ENCODE assay signal across 8 cellular contexts in genomic region chr12:10211975-10212622, GRCh38. TPM values are rescaled to one million over a fixed set of nuclear protein-coding genes. Genes with fewer than 3 reads are reported as not detected.
A peak's percentile ranks its signal among the peaks of the same experiment; 100 is the strongest.
DNase-seq lines count a peak whose midpoint lies in the region; ATAC-seq and TF ChIP-seq lines count a peak whose summit lies in the region.

No MANE protein-coding gene starts in this region.

- H3K27me3 Mint-ChIP-seq in Calu3 (ENCODE audit: unreplicated experiment) (no peaks in the 10 kb centered on the region), GM23338 (ENCODE audit: insufficient read depth, low read depth, poor library complexity) (peaks cover 8% of the 10 kb centered on the region)
- no peaks in the 10 kb centered on the region for H3K27me3 Mint-ChIP-seq in activated naive CD8-positive, alpha-beta T cell

- H3K4me3 Mint-ChIP-seq in Calu3 (ENCODE audit: low read depth, unreplicated experiment) (peak overlapping the region; percentile 84), GM23338 (peak overlapping the region; percentile 95)
- H3K4me3 Mint-ChIP-seq in activated naive CD8-positive, alpha-beta T cell, result peak overlapping the region; percentile 95

- H3K9me2 ChIP-seq in GM23338 (ENCODE audit: insufficient read depth), result no peaks in the 10 kb centered on the region

- no peaks in the 10 kb centered on the region for H3K36me3 ChIP-seq in GM23338 (ENCODE audit: insufficient read depth)
- H3K36me3 ChIP-seq in neuron (ENCODE audit: insufficient read depth, low read length), result no peaks in the 10 kb centered on the region
- no peaks in the 10 kb centered on the region for H3K36me3 ChIP-seq in stomach smooth muscle (ENCODE audit: control insufficient read depth in 2 of 2, insufficient read depth in 2 of 2, low read length in 2 of 2)

- peaks cover 31% of the 10 kb centered on the region for H3K79me2 ChIP-seq in GM23338 (replicated peaks; ENCODE audit: insufficient read depth)

- ATAC-seq in GM23338, result peak; percentile 86

- H3K4me2 ChIP-seq in GM23338, result peak overlapping the region; percentile 87

- peaks cover 43% of the 10 kb centered on the region for H3K36me3 Mint-ChIP-seq in Calu3 (ENCODE audit: insufficient read depth, unreplicated experiment)
- H3K36me3 Mint-ChIP-seq in GM23338 (ENCODE audit: low read depth), result peaks cover 2% of the 10 kb centered on the region; the same call in 1 of the 3 replicates
- H3K36me3 Mint-ChIP-seq in activated naive CD8-positive, alpha-beta T cell, result no peaks in the 10 kb centered on the region

- H3K4me1 Mint-ChIP-seq in Calu3 (ENCODE audit: low read depth, unreplicated experiment), result peaks cover 11% of the 10 kb centered on the region
- peaks cover 18% of the 10 kb centered on the region for H3K4me1 Mint-ChIP-seq in GM23338
- H3K4me1 Mint-ChIP-seq in activated naive CD8-positive, alpha-beta T cell (ENCODE audit: low read depth), result peaks cover 34% of the 10 kb centered on the region

- DNase-seq in Calu3 (peak; percentile 96), GM23338 (ENCODE audit: low spot score) (peak; percentile 94), MV-4-11 (lab: John Stamatoyannopoulos, UW) (peak; percentile 87), SKM-1 treated with dmso at 0.1 percent for 144 hours (lab: John Stamatoyannopoulos, UW; ENCODE audit: unreplicated experiment) (peak; percentile 52), germinal center (ENCODE audit: low spot score) (peak; percentile 55)

- H3K9ac ChIP-seq in stomach smooth muscle (ENCODE audit: low read length in 2 of 2), result peak overlapping the region; percentile 99

- TF ChIP-seq CTCF in Calu3 (IDR thresholded peaks at IDR 0.05; ENCODE audit: unreplicated experiment), result no peak
- no peak for TF ChIP-seq CTCF in GM23338 (conservative IDR thresholded peaks at IDR 0.05; ENCODE audit: low read depth in 2 of 2)

- no peaks in the 10 kb centered on the region for H4K20me1 ChIP-seq in GM23338 (replicated peaks; ENCODE audit: insufficient read depth)

- H3K27me3 ChIP-seq in GM23338 (ENCODE audit: insufficient read depth), result no peaks in the 10 kb centered on the region
- H3K27me3 ChIP-seq in neuron (ENCODE audit: insufficient read depth, low read length), result no peaks in the 10 kb centered on the region
- no peaks in the 10 kb centered on the region for H3K27me3 ChIP-seq in stomach smooth muscle (ENCODE audit: control insufficient read depth in 1 of 2, insufficient read depth in 2 of 2, low read length in 2 of 2)

- peaks cover 17% of the 10 kb centered on the region for H3K4me1 ChIP-seq in GM23338 (ENCODE audit: insufficient read depth)
- H3K4me1 ChIP-seq in neuron (ENCODE audit: insufficient read depth, low read length), result peaks cover 7% of the 10 kb centered on the region
- H3K4me1 ChIP-seq in stomach smooth muscle (ENCODE audit: control insufficient read depth, insufficient read depth, low read length), result peaks cover 12% of the 10 kb centered on the region

- peak overlapping the region; percentile 95 for H3K4me3 ChIP-seq in GM23338
- H3K4me3 ChIP-seq in neuron (ENCODE audit: low read length), result peak overlapping the region; percentile 57
- peak overlapping the region; percentile 92 to 96 for H3K4me3 ChIP-seq in stomach smooth muscle (ENCODE audit: low read length in 2 of 2)

- intact Hi-C loops in Calu3 (cut with micrococcal nuclease; ENCODE audit: unreplicated experiment), result no loop called here

- H3K27ac ChIP-seq in GM23338 (ENCODE audit: low read depth) (peak overlapping the region; percentile 95), stomach smooth muscle (ENCODE audit: low read length) (peak overlapping the region; percentile 99)

- H2AFZ ChIP-seq in GM23338, result no peak overlapping the region
- H2AFZ ChIP-seq in neuron (ENCODE audit: low read depth, low read length), result peak overlapping the region; percentile 95

- H3K27ac Mint-ChIP-seq in Calu3 (ENCODE audit: unreplicated experiment), result peak overlapping the region; percentile 96
- peak overlapping the region; percentile 99 for H3K27ac Mint-ChIP-seq in GM23338
- H3K27ac Mint-ChIP-seq in activated naive CD8-positive, alpha-beta T cell, result peak overlapping the region; percentile 95

- H3K9me3 Mint-ChIP-seq in Calu3 (ENCODE audit: low read depth, unreplicated experiment) (no peaks in the 10 kb centered on the region), GM23338 (no peaks in the 10 kb centered on the region; the same call in 2 of the 3 replicates)
- H3K9me3 Mint-ChIP-seq in activated naive CD8-positive, alpha-beta T cell (ENCODE audit: low read depth), result no peaks in the 10 kb centered on the region

- H3F3A ChIP-seq in GM23338 (replicated peaks; ENCODE audit: low read depth), result no peaks in the 10 kb centered on the region

- no peaks in the 10 kb centered on the region for H3K9me3 ChIP-seq in neuron (ENCODE audit: low read length)
- no peaks in the 10 kb centered on the region for H3K9me3 ChIP-seq in stomach smooth muscle (ENCODE audit: control insufficient read depth in 2 of 2, low read length in 2 of 2)

- no TSS peak for BruUV-seq in Calu3 (replicated peaks; lab: Mats Ljungman, UMichigan)

- CTCF ChIA-PET in Calu3 (lab: Charles Lee), result interaction anchor here (0.6 to 0.7 kb wide), 2 partner anchors 19 to 469 kb away, joined by 3 read pairs; no protein-coding TSS in a partner anchor

TF ChIP-seq in GM23338, 12 proteins besides CTCF, POLR2A, EP300 and RAD21:
- TF ChIP-seq CREB1 (CRISPR knock-in tag; IDR thresholded peaks at IDR 0.05; ENCODE audit: low read depth) (peak; percentile 26), REST (IDR thresholded peaks at IDR 0.05; ENCODE audit: unreplicated experiment) (no peak), ZNF331 (CRISPR knock-in tag; IDR thresholded peaks at IDR 0.05; ENCODE audit: low read depth) (no peak), POLR2AphosphoS5 (IDR thresholded peaks at IDR 0.05; ENCODE audit: low read depth) (peak; percentile 12), ETS1 (IDR thresholded peaks at IDR 0.05) (no peak), ZNF114 (CRISPR knock-in tag; IDR thresholded peaks at IDR 0.05) (no peak), JUNB (IDR thresholded peaks at IDR 0.05; ENCODE audit: unreplicated experiment) (no peak)

RNA-seq across cellular contexts. Expression of gene GABARAPL1, which starts 0.6 kb away (rescaled TPM):
- total RNA-seq in Calu3 (2022), result 54.8 and 61.0 TPM in 2 replicates
- total RNA-seq in GM23338 (2014; rRNA removed; shearing (Covaris generic)), result 60.9 and 77.8 TPM in 2 replicates
- 35.7 and 36.5 TPM in 2 replicates for polyA plus RNA-seq in GM23338 (2016; fragmentation: Nextera tagmentation; extraction: Ambion mirVana)

RNA-seq across cellular contexts. Expression of gene TMEM52B, which starts 33.3 kb away (rescaled TPM):
- total RNA-seq in Calu3 (2022), result not detected in 2 replicates
- not detected in 2 replicates for total RNA-seq in GM23338 (2014; rRNA removed; shearing (Covaris generic))
- polyA plus RNA-seq in GM23338 (2016; fragmentation: Nextera tagmentation; extraction: Ambion mirVana), result not detected in 2 replicates

RNA-seq across cellular contexts. Expression of gene OLR1, which starts 40.2 kb away (rescaled TPM):
- not detected in 2 replicates for total RNA-seq in Calu3 (2022)
- not detected in 2 replicates for total RNA-seq in GM23338 (2014; rRNA removed; shearing (Covaris generic))
- polyA plus RNA-seq in GM23338 (2016; fragmentation: Nextera tagmentation; extraction: Ambion mirVana), result not detected in 2 replicates

Comparison
In these comparisons a context has a peak if more than half of its experiments do, and no peak if none do; other contexts are left out.
1. Peak in every context shown above with its lines: DNase-seq, ATAC-seq, H3K4me3 ChIP-seq and H3K27ac ChIP-seq.